ENCODE assay signal across 25 cellular contexts in genomic region chr11:92295175-92296137, GRCh38.
DNase-seq lines count a peak whose midpoint lies in the region; ATAC-seq, FAIRE-seq and TF ChIP-seq lines count a peak whose summit lies in the region.
"Had no signal": no experiment of that assay in that cellular context is flagged by ENCODE, and none has a peak within 500 bp of the region (broad histone marks: within the 10 kb centered on the region; RNA-seq: fewer than 3 reads in every experiment).

No MANE protein-coding gene starts in this region.

- TF ChIP-seq POLR2A in IMR-90 (IDR thresholded peaks at IDR 0.05; ENCODE audit: low read depth, low read length): no peak

- TF ChIP-seq CTCF in IMR-90 (conservative IDR thresholded peaks at IDR 0.05; ENCODE audit: low read depth, low read length): no peak
- no peak for TF ChIP-seq CTCF in astrocyte of the cerebellum (IDR thresholded peaks at IDR 0.05; ENCODE audit: low read depth, low read length, missing control alignments)
- TF ChIP-seq CTCF in keratinocyte (optimal IDR thresholded peaks at IDR 0.05 in 1 of 3, IDR thresholded peaks at IDR 0.05 in 1 of 3, conservative IDR thresholded peaks at IDR 0.05 in 1 of 3; ENCODE audit: extremely low read depth in 1 of 3, insufficient read depth in 2 of 3, low read length in 3 of 3): no peak
- TF ChIP-seq CTCF in psoas muscle (IDR thresholded peaks at IDR 0.05): no peak

- H3K9ac ChIP-seq in IMR-90 (ENCODE audit: low read depth, low read length) (no peak overlapping the region), keratinocyte (ENCODE audit: control insufficient read depth, extremely low read depth, insufficient read depth, low read length) (no peak overlapping the region)
- H3K9ac ChIP-seq: BLaER1, KMS-11 had no signal

- H3K79me1 ChIP-seq in IMR-90 (ENCODE audit: low read depth in 1 of 2, low read length in 2 of 2): no peaks in the 10 kb centered on the region

- no peak for FAIRE-seq in keratinocyte (lab: Jason Lieb, UNC)
- FAIRE-seq: bronchial epithelial cell had no signal

- ATAC-seq in IMR-90 (ENCODE audit: low read depth) (no peak), psoas muscle (no peak)
- ATAC-seq: Panc1 had no signal

- H4K20me1 ChIP-seq in IMR-90 (ENCODE audit: insufficient read depth, low read length): no peaks in the 10 kb centered on the region
- H4K20me1 ChIP-seq in keratinocyte (ENCODE audit: control insufficient read depth, extremely low read depth, insufficient read depth, low read length): no peaks in the 10 kb centered on the region
- H4K20me1 ChIP-seq: BLaER1 had no signal

- H3K9me1 ChIP-seq in IMR-90 (ENCODE audit: insufficient read depth, low read length) (no peaks in the 10 kb centered on the region), keratinocyte (ENCODE audit: control insufficient read depth, extremely low read depth, insufficient read depth, low read length) (no peaks in the 10 kb centered on the region)

- POLR2A ChIA-PET in IMR-90 (lab: Charles Lee; ENCODE audit: unreplicated experiment): no interaction called here

- H3K27me3 ChIP-seq in IMR-90 (ENCODE audit: control insufficient read depth, insufficient read depth, low read length) (no peaks in the 10 kb centered on the region), keratinocyte (ENCODE audit: control insufficient read depth, extremely low read depth, insufficient read depth, low read length) (no peaks in the 10 kb centered on the region), psoas muscle (ENCODE audit: insufficient read depth in 3 of 3, low read length in 2 of 3) (no peaks in the 10 kb centered on the region)
- H3K27me3 ChIP-seq: BLaER1, neutrophil, sigmoid colon, testis had no signal

- H2AFZ ChIP-seq in IMR-90 (replicated peaks; ENCODE audit: low read length, poor library complexity): no peak overlapping the region
- H2AFZ ChIP-seq in keratinocyte (ENCODE audit: control insufficient read depth, low read length): no peak overlapping the region

- CTCF ChIA-PET in IMR-90 (lab: Yijun Ruan, JAX): no interaction called here

- no peak overlapping the region for H3K18ac ChIP-seq in IMR-90 (ENCODE audit: low read depth, low read length)

- no peak overlapping the region for H4K8ac ChIP-seq in IMR-90 (ENCODE audit: low read depth in 2 of 2, low read length in 2 of 2)

- no peak overlapping the region for H2BK15ac ChIP-seq in IMR-90 (ENCODE audit: low read depth, low read length)

- DNase-seq in IMR-90 (peak; percentile 33), astrocyte of the cerebellum (ENCODE audit: low read depth) (peak; percentile 32), keratinocyte (ENCODE audit: low read depth, low spot score) (no peak), stromal cell of bone marrow (ENCODE audit: low read depth) (peak; percentile 58), psoas muscle (no peak), ureter (ENCODE audit: low spot score) (no peak), epidermal melanocyte (ENCODE audit: insufficient read length, low spot score) (no peak)
- DNase-seq: activated CD4-positive, alpha-beta memory T cell treated with anti-CD3 and anti-CD28 coated beads, Interleukin-2, amount 10 ng/mL, durations not matched to agents 7 days and 5 days; activated T-cell treated with anti-CD3 and anti-CD28 coated beads, Interleukin-2, amount 50 U/mL, for 24 hours; DMS 273 treated with DMSO at 0.1 percent for 48 hours; H9; midbrain; NCI-H1105 treated with DMSO at 0.1 percent for 48 hours; NCI-H82; sigmoid colon; stimulated activated CD4-positive, alpha-beta T cell treated with anti-CD3 and anti-CD28 coated beads, Interleukin-4, amount 100 ng/mL, for 4 hours; stimulated activated CD8-positive, alpha-beta memory T cell treated with anti-CD3 and anti-CD28 coated beads, Interleukin-4, amount 100 ng/mL, for 48 hours; SW 1271; testis had no signal

- H3K23ac ChIP-seq in IMR-90 (ENCODE audit: low read depth, low read length): no peak overlapping the region

- H2AK5ac ChIP-seq in IMR-90 (ENCODE audit: low read depth, low read length): no peak overlapping the region

- no peaks in the 10 kb centered on the region for H3K9me3 ChIP-seq in IMR-90 (ENCODE audit: control insufficient read depth, insufficient read depth, low read length)
- H3K9me3 ChIP-seq in keratinocyte (ENCODE audit: control insufficient read depth, low read depth, low read length): no peaks in the 10 kb centered on the region
- no peaks in the 10 kb centered on the region for H3K9me3 ChIP-seq in psoas muscle
- H3K9me3 ChIP-seq: BLaER1, neutrophil, sigmoid colon, testis had no signal

- 0 out of 2 replicates have a peak overlapping the region, but pooled peaks have one; percentile 15 for H3K14ac ChIP-seq in IMR-90 (replicated peaks; ENCODE audit: low read depth, low read length)

- no peak overlapping the region for H3K56ac ChIP-seq in IMR-90 (ENCODE audit: extremely low read depth, insufficient read depth, low read length)

- BruUV-seq in IMR-90 (replicated peaks; lab: Mats Ljungman, UMichigan): no TSS peak

- H3K4me3 ChIP-seq in IMR-90 (ENCODE audit: insufficient read depth, low read depth, low read length) (no peak overlapping the region), astrocyte of the cerebellum (ENCODE audit: low read depth, low read length) (no peak overlapping the region), keratinocyte (ENCODE audit: control insufficient read depth in 2 of 3, extremely low read depth in 1 of 3, insufficient read depth in 2 of 3, low read depth in 1 of 3, low read length in 3 of 3) (no peak overlapping the region), psoas muscle (no peak overlapping the region)
- H3K4me3 ChIP-seq: BLaER1, sigmoid colon, testis had no signal

- H2BK120ac ChIP-seq in IMR-90 (ENCODE audit: low read depth, low read length): no peak overlapping the region

- H3K4ac ChIP-seq in IMR-90 (ENCODE audit: low read depth, low read length): no peak overlapping the region

- no peak overlapping the region for H4K91ac ChIP-seq in IMR-90 (ENCODE audit: insufficient read depth, low read depth, low read length)

- no peaks in the 10 kb centered on the region for H3K36me3 ChIP-seq in IMR-90 (ENCODE audit: control insufficient read depth, insufficient read depth, low read length)
- H3K36me3 ChIP-seq in keratinocyte (ENCODE audit: control insufficient read depth in 2 of 2, extremely low read depth in 1 of 2, insufficient read depth in 2 of 2, low read length in 2 of 2): no peaks in the 10 kb centered on the region
- no peaks in the 10 kb centered on the region for H3K36me3 ChIP-seq in psoas muscle (ENCODE audit: insufficient read depth in 1 of 2, low read depth in 1 of 2)
- H3K36me3 ChIP-seq: BLaER1, neutrophil, sigmoid colon had no signal

- peaks cover 2% of the 10 kb centered on the region for H3K4me1 ChIP-seq in IMR-90 (ENCODE audit: control insufficient read depth, insufficient read depth, low read length)
- peaks cover 15% of the 10 kb centered on the region for H3K4me1 ChIP-seq in keratinocyte (ENCODE audit: control insufficient read depth, extremely low read depth, insufficient read depth, low read length)
- H3K4me1 ChIP-seq in psoas muscle: no peaks in the 10 kb centered on the region
- H3K4me1 ChIP-seq: BLaER1, sigmoid colon, testis had no signal

- dilution Hi-C loops in IMR-90 (cut with HindIII; ENCODE audit: low sequenced_read_pairs, unreplicated experiment) (no loop called here), keratinocyte (cut with MboI; ENCODE audit: extremely low pct_ligation_motif_present, low sequenced_read_pairs) (no loop called here)

- H3K27ac ChIP-seq in IMR-90 (ENCODE audit: insufficient read depth, low read length): no peak overlapping the region
- H3K27ac ChIP-seq in keratinocyte (ENCODE audit: control insufficient read depth, insufficient read depth, low read length): peak overlapping the region; percentile 10
- no peak overlapping the region for H3K27ac ChIP-seq in psoas muscle
- H3K27ac ChIP-seq: BLaER1, HL-60, KMS-11, neutrophil, sigmoid colon, testis had no signal

- in situ Hi-C loops in IMR-90 (cut with MboI; ENCODE audit: low sequenced_read_pairs) (no loop called here), astrocyte of the cerebellum (cut with HindIII; ENCODE audit: low sequenced_read_pairs) (no loop called here)

- no peak overlapping the region for H4K5ac ChIP-seq in IMR-90 (ENCODE audit: low read depth, low read length)

- WGBS in IMR-90 (ENCODE audit: extremely low coverage in 2 of 2, insufficient read length in 1 of 2), 2 experiments: 96% methylated on average over 2 of the region's 8 CpGs; no CpG with 5 or more reads in 1 of the 2 experiments
- 70 to 81% (median 81%) methylated on average over 8 of the region's 8 CpGs for WGBS in psoas muscle, 3 donors

- H2BK20ac ChIP-seq in IMR-90 (ENCODE audit: low read depth, low read length): no peak overlapping the region

- peak overlapping the region; percentile 41 for H2BK5ac ChIP-seq in IMR-90 (ENCODE audit: low read depth, low read length, poor library complexity, severe bottlenecking)

- no peaks in the 10 kb centered on the region for H3K79me2 ChIP-seq in keratinocyte (ENCODE audit: control insufficient read depth, insufficient read depth, low read length)

- TF ChIP-seq RAD21 in IMR-90 (IDR thresholded peaks at IDR 0.05; ENCODE audit: low read length): no peak

- H2AK9ac ChIP-seq in IMR-90 (replicated peaks; ENCODE audit: low read depth, low read length, poor library complexity): no peak overlapping the region

- intact Hi-C loops in IMR-90 (cut with micrococcal nuclease): no loop called here
- intact Hi-C loops in psoas muscle (cut with DNase I): no loop called here

- H3K4me2 ChIP-seq in IMR-90 (ENCODE audit: low read depth, low read length) (no peak overlapping the region), keratinocyte (ENCODE audit: control insufficient read depth, extremely low read depth, insufficient read depth, low read depth, low read length) (peak overlapping the region; percentile 29)
- H3K4me2 ChIP-seq: BLaER1, KMS-11 had no signal

TF ChIP-seq in IMR-90, 13 proteins besides CTCF, POLR2A, EP300 and RAD21 (continues in another document):
- TF ChIP-seq RFX5 (IDR thresholded peaks at IDR 0.05; ENCODE audit: low read depth, low read length): no peak
- TF ChIP-seq NFE2L2 (IDR thresholded peaks at IDR 0.05; ENCODE audit: low read depth, low read length): no peak
- TF ChIP-seq MXI1 (IDR thresholded peaks at IDR 0.05; ENCODE audit: borderline replicate concordance, low read depth, low read length): no peak
- TF ChIP-seq BHLHE40 (IDR thresholded peaks at IDR 0.05; ENCODE audit: low read depth, low read length): no peak
- no peak for TF ChIP-seq MAFK (IDR thresholded peaks at IDR 0.05; ENCODE audit: low read depth, low read length)
- no peak for TF ChIP-seq RCOR1 (IDR thresholded peaks at IDR 0.05; ENCODE audit: insufficient replicate concordance, low read length)
- no peak for TF ChIP-seq CHD1 (IDR thresholded peaks at IDR 0.05; ENCODE audit: low read depth, low read length)
- no peak for TF ChIP-seq MAZ (IDR thresholded peaks at IDR 0.05; ENCODE audit: borderline replicate concordance, low read depth, low read length)

Comparison
In these comparisons a context has a peak if more than half of its experiments do, and no peak if none do; other contexts are left out.
1. DNase-seq: peak in IMR-90 (single experiment), astrocyte of the cerebellum (single experiment) and stromal cell of bone marrow (single experiment); none in keratinocyte (single experiment), psoas muscle (0 of 2), ureter (single experiment) and epidermal melanocyte (single experiment).